Comparison of ENCODE assay signal across 26 cellular contexts in genomic region chr14:106013879-106014376, GRCh38.
DNase-seq lines count a peak whose midpoint lies in the region; ATAC-seq and TF ChIP-seq lines count a peak whose summit lies in the region.
"Had no signal": no experiment of that assay in that cellular context is flagged by ENCODE, and none has a peak within 500 bp of the region (broad histone marks: within the 10 kb centered on the region; RNA-seq: fewer than 3 reads in every experiment).

No MANE protein-coding gene starts in this region.

- POLR2A ChIA-PET in activated CD4-positive, alpha-beta T cell treated with anti-CD3 and anti-CD28 coated beads for 36 hours (lab: Charles Lee), result interaction anchor here (0.6 to 1.0 kb wide), 4 partner anchors 8 to 15 kb away, joined by 3 to 8 read pairs (median 5); no protein-coding TSS in a partner anchor
- POLR2A ChIA-PET in CD8-positive, alpha-beta T cell (lab: Charles Lee), result no interaction called here

- H3K36me3 Mint-ChIP-seq in activated CD4-positive, alpha-beta T cell treated with anti-CD3 and anti-CD28 coated beads for 36 hours (ENCODE audit: low read depth), result peaks cover 37% of the 10 kb centered on the region
- H3K36me3 Mint-ChIP-seq in CD8-positive, alpha-beta T cell, result no peaks in the 10 kb centered on the region
- H3K36me3 Mint-ChIP-seq in activated T-cell treated with anti-CD3 and anti-CD28 coated beads, Interleukin-2, amount 50 U/mL, for 72 hours (ENCODE audit: insufficient read depth in 2 of 2), result peaks cover 1% of the 10 kb centered on the region in 2 donors
- no peaks in the 10 kb centered on the region for H3K36me3 Mint-ChIP-seq in immature natural killer cell
- H3K36me3 Mint-ChIP-seq: neural progenitor cell; stimulated activated memory B cell treated with anti-CD40 and anti-IgM and Interleukin-4, amounts not matched to agents 10 μg/mL and 1 μg/mL and 100 μg/mL, for 72 hours had no signal

- no peak overlapping the region for H3K27ac ChIP-seq in CD8-positive, alpha-beta T cell (ENCODE audit: low read depth, low read length)
- H3K27ac ChIP-seq: neural progenitor cell, right lobe of liver, SJSA1, tibial artery, VCaP had no signal

- peak overlapping the region; percentile 98 for H3K27ac Mint-ChIP-seq in activated CD4-positive, alpha-beta T cell treated with anti-CD3 and anti-CD28 coated beads for 36 hours
- H3K27ac Mint-ChIP-seq in CD8-positive, alpha-beta T cell, result no peak overlapping the region
- H3K27ac Mint-ChIP-seq in activated T-cell treated with anti-CD3 and anti-CD28 coated beads, Interleukin-2, amount 50 U/mL, for 72 hours, result peak overlapping the region; percentile 89
- peak overlapping the region in 5 of 6 donors; percentile 47 to 85 (median 63) for H3K27ac Mint-ChIP-seq in immature natural killer cell
- H3K27ac Mint-ChIP-seq: neural progenitor cell; stimulated activated memory B cell treated with anti-CD40 and anti-IgM and Interleukin-4, amounts not matched to agents 10 μg/mL and 1 μg/mL and 100 μg/mL, for 72 hours had no signal

- ATAC-seq in activated CD4-positive, alpha-beta T cell treated with anti-CD3 and anti-CD28 coated beads for 36 hours, result peak; percentile 74
- peak; percentile 62 for ATAC-seq in CD8-positive, alpha-beta T cell
- ATAC-seq in activated T-cell treated with anti-CD3 and anti-CD28 coated beads, Interleukin-2, amount 50 U/mL, for 72 hours (replicated peaks in 1 of 2), result peak; percentile 83 to 89
- no peak for ATAC-seq in HG02970 (IDR thresholded peaks at IDR 0.05; ENCODE audit: low FRiP score, unreplicated experiment)
- ATAC-seq in GM18511 (IDR thresholded peaks at IDR 0.05; ENCODE audit: unreplicated experiment), result no peak
- ATAC-seq: esophagus mucosa; mucosa of descending colon; right lobe of liver; stimulated activated memory B cell treated with anti-CD40 and anti-IgM and Interleukin-4, amounts not matched to agents 10 μg/mL and 1 μg/mL and 100 μg/mL, for 72 hours had no signal

- H3K4me1 ChIP-seq in CD8-positive, alpha-beta T cell (ENCODE audit: insufficient read depth, low read length), result no peaks in the 10 kb centered on the region
- H3K4me1 ChIP-seq: neural progenitor cell, right lobe of liver, SJSA1, tibial artery had no signal

- H3K36me3 ChIP-seq in CD8-positive, alpha-beta T cell (ENCODE audit: insufficient read depth, low read length), result no peaks in the 10 kb centered on the region
- H3K36me3 ChIP-seq: neural progenitor cell, right lobe of liver, SJSA1, tibial artery had no signal

- peak; percentile 67 for DNase-seq in activated CD4-positive, alpha-beta T cell treated with anti-CD3 and anti-CD28 coated beads for 36 hours
- DNase-seq in activated CD4-positive, alpha-beta T cell treated with anti-CD3 and anti-CD28 coated beads, Interleukin-2, amount 50 U/mL, for 4 hours, result no peak
- DNase-seq in CD8-positive, alpha-beta T cell, result no peak
- DNase-seq in activated T-cell treated with anti-CD3 and anti-CD28 coated beads, Interleukin-2, amount 50 U/mL, for 72 hours, result peak; percentile 46 to 49
- peak; percentile 36 to 49 (median 37) for DNase-seq in immature natural killer cell
- no peak for DNase-seq in iPS-NIHi11 (ENCODE audit: low spot score)
- DNase-seq: 8988T; COR-L47; effector memory CD4-positive, alpha-beta T cell; hippocampal formation; Karpas-422; mucosa of descending colon; MV-4-11; NCI-H1694; NCI-H2171; NCI-H526; posterior cingulate gyrus; right lobe of liver; tibial artery had no signal

- peak overlapping the region; percentile 50 for H3K4me3 Mint-ChIP-seq in activated CD4-positive, alpha-beta T cell treated with anti-CD3 and anti-CD28 coated beads for 36 hours
- no peak overlapping the region for H3K4me3 Mint-ChIP-seq in CD8-positive, alpha-beta T cell
- peak overlapping the region; percentile 66 to 78 for H3K4me3 Mint-ChIP-seq in activated T-cell treated with anti-CD3 and anti-CD28 coated beads, Interleukin-2, amount 50 U/mL, for 72 hours
- peak overlapping the region in 1 of 5 donors; percentile 5 for H3K4me3 Mint-ChIP-seq in immature natural killer cell
- H3K4me3 Mint-ChIP-seq: neural progenitor cell; stimulated activated memory B cell treated with anti-CD40 and anti-IgM and Interleukin-4, amounts not matched to agents 10 μg/mL and 1 μg/mL and 100 μg/mL, for 72 hours had no signal

- intact Hi-C loops in activated CD4-positive, alpha-beta T cell treated with anti-CD3 and anti-CD28 coated beads for 36 hours (cut with DNase I, micrococcal nuclease), result loop anchor here (1.0 to 5.0 kb wide), 5 partner anchors 8 to 58 kb away; no protein-coding TSS in a partner anchor
- intact Hi-C loops in CD8-positive, alpha-beta T cell (cut with DNase I, micrococcal nuclease), result no loop called here

- peaks cover 89% of the 10 kb centered on the region for H3K4me1 Mint-ChIP-seq in activated CD4-positive, alpha-beta T cell treated with anti-CD3 and anti-CD28 coated beads for 36 hours
- peaks cover 10% of the 10 kb centered on the region for H3K4me1 Mint-ChIP-seq in CD8-positive, alpha-beta T cell (ENCODE audit: low read depth)
- peaks cover 80% of the 10 kb centered on the region for H3K4me1 Mint-ChIP-seq in activated T-cell treated with anti-CD3 and anti-CD28 coated beads, Interleukin-2, amount 50 U/mL, for 72 hours (ENCODE audit: low read depth)
- peaks cover 15 to 18% of the 10 kb centered on the region in 2 donors for H3K4me1 Mint-ChIP-seq in immature natural killer cell
- H3K4me1 Mint-ChIP-seq: neural progenitor cell had no signal

- no peaks in the 10 kb centered on the region for H3K9me3 ChIP-seq in CD8-positive, alpha-beta T cell (ENCODE audit: low read length)
- H3K9me3 ChIP-seq: mucosa of descending colon, right lobe of liver, SJSA1, tibial artery had no signal

- no peak overlapping the region for H3K4me3 ChIP-seq in CD8-positive, alpha-beta T cell (ENCODE audit: low read depth, low read length)
- H3K4me3 ChIP-seq: mucosa of descending colon, neural progenitor cell, right lobe of liver, SJSA1, tibial artery had no signal

- CTCF ChIA-PET in activated CD4-positive, alpha-beta T cell treated with anti-CD3 and anti-CD28 coated beads for 36 hours (lab: Charles Lee), result interaction anchor here (0.5 to 6.2 kb wide), 17 partner anchors 7 to 751 kb away, joined by 3 to 47 read pairs (median 6); no protein-coding TSS in a partner anchor
- CTCF ChIA-PET in CD8-positive, alpha-beta T cell (lab: Charles Lee), result interaction anchor here (1.2 to 5.3 kb wide), 4 partner anchors 11 to 69 kb away, joined by 4 to 48 read pairs (median 6); no protein-coding TSS in a partner anchor

- H3K27me3 Mint-ChIP-seq in activated CD4-positive, alpha-beta T cell treated with anti-CD3 and anti-CD28 coated beads for 36 hours, result no peaks in the 10 kb centered on the region
- peaks cover 4% of the 10 kb centered on the region for H3K27me3 Mint-ChIP-seq in CD8-positive, alpha-beta T cell (ENCODE audit: low read depth)
- no peaks in the 10 kb centered on the region for H3K27me3 Mint-ChIP-seq in activated T-cell treated with anti-CD3 and anti-CD28 coated beads, Interleukin-2, amount 50 U/mL, for 72 hours (ENCODE audit: low read depth)
- H3K27me3 Mint-ChIP-seq in immature natural killer cell (ENCODE audit: low read depth in 3 of 3), result peaks cover 2 to 7% (median 4%) of the 10 kb centered on the region in 3 donors
- H3K27me3 Mint-ChIP-seq: stimulated activated memory B cell treated with anti-CD40 and anti-IgM and Interleukin-4, amounts not matched to agents 10 μg/mL and 1 μg/mL and 100 μg/mL, for 72 hours had no signal

- no peak for TF ChIP-seq CTCF in CD8-positive, alpha-beta T cell (IDR thresholded peaks at IDR 0.05)

- H3K9me3 Mint-ChIP-seq in activated CD4-positive, alpha-beta T cell treated with anti-CD3 and anti-CD28 coated beads for 36 hours (ENCODE audit: low read depth), result peaks cover 1% of the 10 kb centered on the region
- H3K9me3 Mint-ChIP-seq in CD8-positive, alpha-beta T cell, result no peaks in the 10 kb centered on the region
- no peaks in the 10 kb centered on the region for H3K9me3 Mint-ChIP-seq in activated T-cell treated with anti-CD3 and anti-CD28 coated beads, Interleukin-2, amount 50 U/mL, for 72 hours
- no peaks in the 10 kb centered on the region for H3K9me3 Mint-ChIP-seq in immature natural killer cell
- H3K9me3 Mint-ChIP-seq: stimulated activated memory B cell treated with anti-CD40 and anti-IgM and Interleukin-4, amounts not matched to agents 10 μg/mL and 1 μg/mL and 100 μg/mL, for 72 hours had no signal

- no peaks in the 10 kb centered on the region for H3K27me3 ChIP-seq in CD8-positive, alpha-beta T cell (ENCODE audit: insufficient read depth, low read length)
- H3K27me3 ChIP-seq: neural progenitor cell, right lobe of liver, SJSA1 had no signal

Comparison
In these comparisons a context has a peak if more than half of its experiments do, and no peak if none do; other contexts are left out.
1. DNase-seq: peak in activated CD4-positive, alpha-beta T cell treated with anti-CD3 and anti-CD28 coated beads for 36 hours (single experiment), activated T-cell treated with anti-CD3 and anti-CD28 coated beads, Interleukin-2, amount 50 U/mL, for 72 hours (2 of 2) and immature natural killer cell (3 of 3); none in activated CD4-positive, alpha-beta T cell treated with anti-CD3 and anti-CD28 coated beads, Interleukin-2, amount 50 U/mL, for 4 hours (0 of 2), CD8-positive, alpha-beta T cell (0 of 7) and iPS-NIHi11 (single experiment).
2. ATAC-seq: peak in activated CD4-positive, alpha-beta T cell treated with anti-CD3 and anti-CD28 coated beads for 36 hours (single experiment), CD8-positive, alpha-beta T cell (single experiment) and activated T-cell treated with anti-CD3 and anti-CD28 coated beads, Interleukin-2, amount 50 U/mL, for 72 hours (2 of 2); none in HG02970 (single experiment) and GM18511 (single experiment).
3. intact Hi-C loops: an anchor here in activated CD4-positive, alpha-beta T cell treated with anti-CD3 and anti-CD28 coated beads for 36 hours (1.0 to 5.0 kb wide); none called in CD8-positive, alpha-beta T cell.